Comparison of ENCODE assay signal across 9 cellular contexts in the genomic region with DNA sequence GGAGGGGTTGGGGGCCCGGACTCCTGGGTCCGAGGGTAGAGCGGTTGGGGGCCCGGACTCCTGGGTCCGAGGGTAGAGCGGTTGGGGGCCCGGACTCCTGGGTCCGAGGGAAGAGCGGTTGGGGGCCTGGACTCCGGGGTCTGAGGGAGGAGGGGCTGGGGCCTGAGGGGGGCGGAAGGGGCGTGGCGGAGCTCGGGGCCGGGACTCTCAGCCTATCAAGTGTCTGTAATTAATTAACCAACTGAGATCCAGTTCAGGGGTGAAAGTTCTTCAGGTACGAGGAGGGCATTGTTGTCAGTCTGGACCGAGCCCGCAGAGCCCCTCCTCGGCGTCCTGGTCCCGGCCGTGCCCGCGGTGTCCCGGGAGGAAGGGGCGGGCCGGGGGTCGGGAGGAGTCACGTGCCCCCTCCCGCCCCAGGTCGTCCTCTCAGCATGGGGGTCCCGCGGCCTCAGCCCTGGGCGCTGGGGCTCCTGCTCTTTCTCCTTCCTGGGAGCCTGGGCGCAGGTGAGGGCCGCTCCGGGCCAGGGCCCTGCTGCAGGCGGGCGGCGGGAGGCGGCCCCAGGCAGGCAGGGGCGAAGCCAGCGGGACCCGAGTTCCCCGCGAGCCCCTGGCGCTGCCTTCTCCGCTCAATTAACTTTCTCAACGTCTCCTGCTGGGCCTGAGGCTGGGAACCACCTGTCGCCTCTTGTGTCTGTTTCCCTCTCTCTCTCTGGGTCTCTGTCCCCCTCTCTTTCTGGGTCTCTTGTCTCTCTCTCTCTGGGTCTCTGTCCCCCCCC. TPM values are rescaled to one million over a fixed set of nuclear protein-coding genes. Genes with fewer than 3 reads are reported as not detected.
DNase-seq lines count a peak whose midpoint lies in the region; ATAC-seq, FAIRE-seq and TF ChIP-seq lines count a peak whose summit lies in the region.
"Had no signal": no experiment of that assay in that cellular context is flagged by ENCODE, and none has a peak within 500 bp of the region (broad histone marks: within the 10 kb centered on the region; RNA-seq: fewer than 3 reads in every experiment).

No MANE protein-coding gene starts in this region.

- H3K36me3 ChIP-seq in OCI-LY3 (replicated peaks; ENCODE audit: low read depth, low read length) = no peaks in the 10 kb centered on the region
- H3K36me3 ChIP-seq in HepG2 (replicated peaks in 1 of 2; ENCODE audit: control insufficient read depth in 1 of 2, insufficient read depth in 2 of 2, low read length in 2 of 2) = peaks cover 0 to 1% of the 10 kb centered on the region in 2 experiments; a peak in 2 of 5 replicates
- H3K36me3 ChIP-seq in subcutaneous abdominal adipose tissue (ENCODE audit: control insufficient read depth in 5 of 5, insufficient read depth in 5 of 5, low read length in 5 of 5) = peaks cover 0 to 3% (median 0%) of the 10 kb centered on the region in 5 donors

- intact Hi-C loops in activated CD4-positive, alpha-beta T cell treated with anti-CD3 and anti-CD28 coated beads for 36 hours (cut with DNase I, micrococcal nuclease) = loop anchor here in 1 of 2 experiments (1.0 kb wide), 1 partner anchor 14 kb away; no protein-coding TSS in a partner anchor
- intact Hi-C loops in HepG2 (cut with micrococcal nuclease; ENCODE audit: unreplicated experiment) = loop anchor here (2.0 kb wide), 1 partner anchor 160 kb away; no protein-coding TSS in a partner anchor

- peak overlapping the region; percentile 83 for H3K4me3 ChIP-seq in OCI-LY3 (ENCODE audit: low read length)
- H3K4me3 ChIP-seq in HepG2 (replicated peaks in 1 of 3; ENCODE audit: insufficient read depth in 1 of 3, low read depth in 2 of 3, low read length in 3 of 3) = peak overlapping the region; percentile 75 to 89 (median 76)
- peak overlapping the region; percentile 53 to 79 (median 69) for H3K4me3 ChIP-seq in subcutaneous abdominal adipose tissue (ENCODE audit: low read depth in 1 of 5, low read length in 5 of 5)

- H3K79me2 ChIP-seq in OCI-LY3 (ENCODE audit: low read length) (no peaks in the 10 kb centered on the region), HepG2 (ENCODE audit: insufficient read depth, low read length) (peaks cover 21% of the 10 kb centered on the region)

- peak; percentile 77 for ATAC-seq in activated CD4-positive, alpha-beta T cell treated with anti-CD3 and anti-CD28 coated beads for 36 hours
- ATAC-seq in HepG2 (peak; percentile 87), GM21360 (IDR thresholded peaks at IDR 0.05; ENCODE audit: unreplicated experiment) (no peak), HG03045 (IDR thresholded peaks at IDR 0.05; ENCODE audit: unreplicated experiment) (no peak)

- peaks cover 2% of the 10 kb centered on the region for H3K36me3 Mint-ChIP-seq in activated CD4-positive, alpha-beta T cell treated with anti-CD3 and anti-CD28 coated beads for 36 hours (ENCODE audit: low read depth)

- no peaks in the 10 kb centered on the region for H3K27me3 Mint-ChIP-seq in activated CD4-positive, alpha-beta T cell treated with anti-CD3 and anti-CD28 coated beads for 36 hours

- BruUV-seq in HepG2 (replicated peaks; lab: Mats Ljungman, UMichigan) = no TSS peak

- peak; percentile 91 to 97 for TF ChIP-seq POLR2A in HepG2 (IDR thresholded peaks at IDR 0.05; ENCODE audit: insufficient read depth in 1 of 2, low read depth in 2 of 2, low read length in 2 of 2)

- peak; percentile 57 for FAIRE-seq in HepG2 (lab: Jason Lieb, UNC)
- FAIRE-seq: colon had no signal

- DNase-seq in activated CD4-positive, alpha-beta T cell treated with anti-CD3 and anti-CD28 coated beads for 36 hours = peak; percentile 55
- no peak for DNase-seq in activated CD4-positive, alpha-beta T cell treated with anti-CD3 and anti-CD28 coated beads for 4 hours
- DNase-seq in caudate nucleus (lab: John Stamatoyannopoulos, UW) (peak in 3 of 61 donors; percentile 8 to 16 (median 13)), HepG2 (ENCODE audit: low spot score) (peak; percentile 89)

- H3K9ac ChIP-seq in OCI-LY3 (ENCODE audit: low read length) = peak overlapping the region; percentile 77
- H3K9ac ChIP-seq in HepG2 (ENCODE audit: insufficient read depth, low read depth, low read length) = peak overlapping the region; percentile 88
- peak overlapping the region in 4 of 5 donors; percentile 69 to 82 (median 76) for H3K9ac ChIP-seq in subcutaneous abdominal adipose tissue (ENCODE audit: low read length in 5 of 5)

- TF ChIP-seq EP300 in HepG2 (IDR thresholded peaks at IDR 0.05; ENCODE audit: low read depth in 2 of 2, low read length in 2 of 2) (peak in 1 of 2 experiments; percentile 11; a peak in 1 of 4 replicates), HepG2 (CRISPR knock-in tag; IDR thresholded peaks at IDR 0.05; ENCODE audit: borderline replicate concordance) (no peak)

- H3K9me3 Mint-ChIP-seq in activated CD4-positive, alpha-beta T cell treated with anti-CD3 and anti-CD28 coated beads for 36 hours (ENCODE audit: low read depth) = no peaks in the 10 kb centered on the region

- H3K27me3 ChIP-seq in OCI-LY3 (ENCODE audit: low read depth, low read length) = no peaks in the 10 kb centered on the region
- no peaks in the 10 kb centered on the region for H3K27me3 ChIP-seq in HepG2 (ENCODE audit: control insufficient read depth in 1 of 2, insufficient read depth in 2 of 2, low read length in 2 of 2)
- H3K27me3 ChIP-seq in subcutaneous abdominal adipose tissue (ENCODE audit: control insufficient read depth in 5 of 5, insufficient read depth in 4 of 5, low read length in 5 of 5) = no peaks in the 10 kb centered on the region

- H3K27ac Mint-ChIP-seq in activated CD4-positive, alpha-beta T cell treated with anti-CD3 and anti-CD28 coated beads for 36 hours = peak overlapping the region; percentile 67

- H3K9me3 ChIP-seq in OCI-LY3 (ENCODE audit: insufficient read depth, low read length) = no peaks in the 10 kb centered on the region
- H3K9me3 ChIP-seq in HepG2 (ENCODE audit: low read length) = no peaks in the 10 kb centered on the region
- H3K9me3 ChIP-seq in subcutaneous abdominal adipose tissue (ENCODE audit: control insufficient read depth in 5 of 5, low read length in 5 of 5) = no peaks in the 10 kb centered on the region

- H3K4me1 ChIP-seq in OCI-LY3 (ENCODE audit: low read length) (peaks cover 9% of the 10 kb centered on the region), HepG2 (ENCODE audit: insufficient read depth, low read length) (peaks cover 38% of the 10 kb centered on the region), subcutaneous abdominal adipose tissue (ENCODE audit: control insufficient read depth in 5 of 5, insufficient read depth in 5 of 5, low read length in 5 of 5) (peaks cover 2 to 63% (median 58%) of the 10 kb centered on the region in 5 donors)

- POLR2A ChIA-PET in activated CD4-positive, alpha-beta T cell treated with anti-CD3 and anti-CD28 coated beads for 36 hours (lab: Charles Lee) = no interaction called here
- POLR2A ChIA-PET in HepG2 (lab: Yijun Ruan, JAX) = interaction anchor here (0.6 to 2.7 kb wide), 33 partner anchors 9 to 164 kb away, joined by 3 to 29 read pairs (median 4); partner anchors contain the start of genes ALDH16A1, NOSIP, PIH1D1 and PRMT1

- CTCF ChIA-PET in activated CD4-positive, alpha-beta T cell treated with anti-CD3 and anti-CD28 coated beads for 36 hours (lab: Charles Lee) = interaction anchor here (0.6 to 5.4 kb wide), 3 partner anchors 14 to 56 kb away, joined by 3 to 23 read pairs (median 3); partner anchors contain the start of gene RCN3
- CTCF ChIA-PET in HepG2 (lab: Yijun Ruan, JAX; ENCODE audit: low intra/inter-chr PET ratio, low total read pairs) = interaction anchor here (0.6 kb wide), 1 partner anchor 52 kb away, joined by 3 read pairs; no protein-coding TSS in a partner anchor

- H3K4me2 ChIP-seq in OCI-LY3 (ENCODE audit: low read length) (peak overlapping the region; percentile 83), HepG2 (ENCODE audit: low read depth, low read length) (peak overlapping the region; percentile 79)

- WGBS in HepG2 (ENCODE audit: low lambda C conversion rate) = 1% methylated on average over 22 of the region's 50 CpGs

- H4K20me1 ChIP-seq in OCI-LY3 (ENCODE audit: insufficient read depth, low read length) (no peaks in the 10 kb centered on the region), HepG2 (ENCODE audit: insufficient read depth, low read length) (no peaks in the 10 kb centered on the region)

- TF ChIP-seq CTCF in OCI-LY3 (IDR thresholded peaks at IDR 0.05; ENCODE audit: low read depth, low read length) (no peak), HepG2 (CRISPR knock-in tag; IDR thresholded peaks at IDR 0.05) (no peak)

- in situ Hi-C loops in HepG2 (cut with HindIII; ENCODE audit: extremely low pct_ligation_motif_present, low pct_unique_long_range_greater_than_20kb) = no loop called here

- H3K4me3 Mint-ChIP-seq in activated CD4-positive, alpha-beta T cell treated with anti-CD3 and anti-CD28 coated beads for 36 hours = peak overlapping the region; percentile 76

- H3K27ac ChIP-seq in OCI-LY3 (ENCODE audit: low read length) (no peak overlapping the region), caudate nucleus (ENCODE audit: low read depth, low read length) (peak overlapping the region; percentile 67), HepG2 (ENCODE audit: extremely low read length, insufficient read depth, low read length) (peak overlapping the region; percentile 89), subcutaneous abdominal adipose tissue (ENCODE audit: low read depth, low read length) (peak overlapping the region; percentile 90)

- H3K4me1 Mint-ChIP-seq in activated CD4-positive, alpha-beta T cell treated with anti-CD3 and anti-CD28 coated beads for 36 hours = peaks cover 36% of the 10 kb centered on the region

- peak overlapping the region; percentile 91 for H2AFZ ChIP-seq in OCI-LY3 (ENCODE audit: low read depth, low read length)
- H2AFZ ChIP-seq in HepG2 (ENCODE audit: low read length) = no peak overlapping the region

- 0 out of 2 replicates have a peak, but pooled peaks have one; percentile 20 for TF ChIP-seq RAD21 in HepG2 (CRISPR knock-in tag; IDR thresholded peaks at IDR 0.05)

RNA-seq across cellular contexts. Expression of gene FCGRT, which starts 0.7 kb away (rescaled TPM):
- 10 to 100 TPM; 16.3 to 18.1 TPM for total RNA-seq in activated CD4-positive, alpha-beta T cell treated with anti-CD3 and anti-CD28 coated beads for 36 hours
- total RNA-seq in HepG2 (2016; rRNA removed; fragmentation: Illumina TruSeq; extraction: Trizol) = 124 and 225 TPM in 2 replicates
- 222 and 258 TPM in 2 replicates for total RNA-seq in HepG2 (2016; cell fraction: cytosol; rRNA removed; fragmentation: Illumina TruSeq; extraction: Trizol; ENCODE audit: low read depth)
- total RNA-seq in HepG2 (2016; cell fraction: insoluble cytoplasmic fraction; rRNA removed; fragmentation: Illumina TruSeq; extraction: Trizol) = 102 and 228 TPM in 2 replicates
- total RNA-seq in HepG2 (2016; cell fraction: membrane; rRNA removed; fragmentation: Illumina TruSeq; extraction: Trizol) = 261 and 289 TPM in 2 replicates
- total RNA-seq in HepG2 (2016; cell fraction: nucleus; rRNA removed; fragmentation: Illumina TruSeq; extraction: Trizol) = 141 and 165 TPM in 2 replicates
- polyA plus RNA-seq in HepG2 (2011; rRNA removed) = 121 and 149 TPM in 2 replicates
- polyA plus RNA-seq in HepG2 (2011; cell fraction: cytosol; rRNA removed) = 105 and 151 TPM in 2 replicates
- polyA plus RNA-seq in HepG2 (2011; cell fraction: nucleus; rRNA removed) = 256 and 257 TPM in 2 replicates
- 143 and 177 TPM in 2 replicates for polyA plus RNA-seq in HepG2 (2012)
- 245 and 266 TPM in 2 replicates for polyA plus RNA-seq in HepG2 (2016; cell fraction: cytosol; fragmentation: Illumina TruSeq; extraction: Trizol; ENCODE audit: low read depth)
- polyA plus RNA-seq in HepG2 (2016; cell fraction: insoluble cytoplasmic fraction; fragmentation: Illumina TruSeq; extraction: Trizol; ENCODE audit: low read depth) = 107 and 130 TPM in 2 replicates
- 257 and 263 TPM in 2 replicates for polyA plus RNA-seq in HepG2 (2016; cell fraction: membrane; fragmentation: Illumina TruSeq; extraction: Trizol; ENCODE audit: low read depth)
- 289 and 295 TPM in 2 replicates for polyA plus RNA-seq in HepG2 (2016; cell fraction: nucleus; fragmentation: Illumina TruSeq; extraction: Trizol; ENCODE audit: insufficient read depth, low read depth)
- polyA minus RNA-seq in HepG2 (2011; rRNA and poly(A)+ RNA removed; ENCODE audit: low replicate concordance) = 0.65 and 115 TPM in 2 replicates
- polyA minus RNA-seq in HepG2 (2011; cell fraction: cytosol; rRNA and poly(A)+ RNA removed) = 72.8 and 82.9 TPM in 2 replicates
- polyA minus RNA-seq in HepG2 (2011; cell fraction: nucleus; rRNA and poly(A)+ RNA removed) = 27.6 and 29.2 TPM in 2 replicates

RNA-seq across cellular contexts. Expression of gene RCN3, which starts 14.6 kb away (rescaled TPM):
- total RNA-seq in activated CD4-positive, alpha-beta T cell treated with anti-CD3 and anti-CD28 coated beads for 36 hours = 10 to 100 TPM; 10.9 to 13.5 TPM
- total RNA-seq in HepG2 (2016; rRNA removed; fragmentation: Illumina TruSeq; extraction: Trizol) = 1.7 and 10.1 TPM in 2 replicates
- 2.9 TPM in 2 replicates for total RNA-seq in HepG2 (2016; cell fraction: cytosol; rRNA removed; fragmentation: Illumina TruSeq; extraction: Trizol; ENCODE audit: low read depth)
- total RNA-seq in HepG2 (2016; cell fraction: insoluble cytoplasmic fraction; rRNA removed; fragmentation: Illumina TruSeq; extraction: Trizol) = 2.5 and 10.4 TPM in 2 replicates
- 3.9 and 4.3 TPM in 2 replicates for total RNA-seq in HepG2 (2016; cell fraction: membrane; rRNA removed; fragmentation: Illumina TruSeq; extraction: Trizol)
- total RNA-seq in HepG2 (2016; cell fraction: nucleus; rRNA removed; fragmentation: Illumina TruSeq; extraction: Trizol) = 12.9 and 16.5 TPM in 2 replicates
- 3.0 and 3.3 TPM in 2 replicates for polyA plus RNA-seq in HepG2 (2011; rRNA removed)
- 0.79 and 1.6 TPM in 2 replicates for polyA plus RNA-seq in HepG2 (2011; cell fraction: cytosol; rRNA removed)
- 33.2 and 45.9 TPM in 2 replicates for polyA plus RNA-seq in HepG2 (2011; cell fraction: nucleus; rRNA removed)
- polyA plus RNA-seq in HepG2 (2012) = 4.9 and 5.2 TPM in 2 replicates
- polyA plus RNA-seq in HepG2 (2016; cell fraction: cytosol; fragmentation: Illumina TruSeq; extraction: Trizol; ENCODE audit: low read depth) = 4.8 and 4.9 TPM in 2 replicates
- 3.3 and 3.5 TPM in 2 replicates for polyA plus RNA-seq in HepG2 (2016; cell fraction: insoluble cytoplasmic fraction; fragmentation: Illumina TruSeq; extraction: Trizol; ENCODE audit: low read depth)
- 4.3 and 6.1 TPM in 2 replicates for polyA plus RNA-seq in HepG2 (2016; cell fraction: membrane; fragmentation: Illumina TruSeq; extraction: Trizol; ENCODE audit: low read depth)
- 61.4 and 74.8 TPM in 2 replicates for polyA plus RNA-seq in HepG2 (2016; cell fraction: nucleus; fragmentation: Illumina TruSeq; extraction: Trizol; ENCODE audit: insufficient read depth, low read depth)
- polyA minus RNA-seq in HepG2 (2011; rRNA and poly(A)+ RNA removed; ENCODE audit: low replicate concordance) = 0.14 and 0.50 TPM in 2 replicates
- polyA minus RNA-seq in HepG2 (2011; cell fraction: cytosol; rRNA and poly(A)+ RNA removed) = not detected in 2 replicates
- polyA minus RNA-seq in HepG2 (2011; cell fraction: nucleus; rRNA and poly(A)+ RNA removed) = 3.1 and 4.0 TPM in 2 replicates

RNA-seq across cellular contexts. Expression of gene RPS11, which starts 16.9 kb away (rescaled TPM):
- 1,000 to 10,000 TPM; 2,778 to 3,370 TPM for total RNA-seq in activated CD4-positive, alpha-beta T cell treated with anti-CD3 and anti-CD28 coated beads for 36 hours
- total RNA-seq in HepG2 (2016; rRNA removed; fragmentation: Illumina TruSeq; extraction: Trizol) = 2,345 and 2,734 TPM in 2 replicates
- 3,922 and 3,962 TPM in 2 replicates for total RNA-seq in HepG2 (2016; cell fraction: cytosol; rRNA removed; fragmentation: Illumina TruSeq; extraction: Trizol; ENCODE audit: low read depth)
- 2,320 and 2,893 TPM in 2 replicates for total RNA-seq in HepG2 (2016; cell fraction: insoluble cytoplasmic fraction; rRNA removed; fragmentation: Illumina TruSeq; extraction: Trizol)
- total RNA-seq in HepG2 (2016; cell fraction: membrane; rRNA removed; fragmentation: Illumina TruSeq; extraction: Trizol) = 5,292 and 5,634 TPM in 2 replicates
- total RNA-seq in HepG2 (2016; cell fraction: nucleus; rRNA removed; fragmentation: Illumina TruSeq; extraction: Trizol) = 817 and 896 TPM in 2 replicates
- 2,839 and 2,896 TPM in 2 replicates for polyA plus RNA-seq in HepG2 (2011; rRNA removed)
- 6,087 and 6,094 TPM in 2 replicates for polyA plus RNA-seq in HepG2 (2011; cell fraction: cytosol; rRNA removed)
- 1,822 and 1,919 TPM in 2 replicates for polyA plus RNA-seq in HepG2 (2011; cell fraction: nucleus; rRNA removed)
- polyA plus RNA-seq in HepG2 (2012) = 3,444 and 3,595 TPM in 2 replicates
- 4,821 and 5,462 TPM in 2 replicates for polyA plus RNA-seq in HepG2 (2016; cell fraction: cytosol; fragmentation: Illumina TruSeq; extraction: Trizol; ENCODE audit: low read depth)
- polyA plus RNA-seq in HepG2 (2016; cell fraction: insoluble cytoplasmic fraction; fragmentation: Illumina TruSeq; extraction: Trizol; ENCODE audit: low read depth) = 3,269 and 3,282 TPM in 2 replicates
- polyA plus RNA-seq in HepG2 (2016; cell fraction: membrane; fragmentation: Illumina TruSeq; extraction: Trizol; ENCODE audit: low read depth) = 6,240 and 6,461 TPM in 2 replicates
- 1,822 and 1,918 TPM in 2 replicates for polyA plus RNA-seq in HepG2 (2016; cell fraction: nucleus; fragmentation: Illumina TruSeq; extraction: Trizol; ENCODE audit: insufficient read depth, low read depth)
- 1,415 and 1,765 TPM in 2 replicates for polyA minus RNA-seq in HepG2 (2011; rRNA and poly(A)+ RNA removed; ENCODE audit: low replicate concordance)
- polyA minus RNA-seq in HepG2 (2011; cell fraction: cytosol; rRNA and poly(A)+ RNA removed) = 470 and 550 TPM in 2 replicates
- 202 and 266 TPM in 2 replicates for polyA minus RNA-seq in HepG2 (2011; cell fraction: nucleus; rRNA and poly(A)+ RNA removed)

RNA-seq across cellular contexts. Expression of gene RPL13A, which starts 25.8 kb away (rescaled TPM):
- total RNA-seq in activated CD4-positive, alpha-beta T cell treated with anti-CD3 and anti-CD28 coated beads for 36 hours = 1,000 to 10,000 TPM; 3,861 to 3,967 TPM
- total RNA-seq in HepG2 (2016; rRNA removed; fragmentation: Illumina TruSeq; extraction: Trizol) = 2,601 and 3,137 TPM in 2 replicates
- 4,258 and 4,636 TPM in 2 replicates for total RNA-seq in HepG2 (2016; cell fraction: cytosol; rRNA removed; fragmentation: Illumina TruSeq; extraction: Trizol; ENCODE audit: low read depth)
- total RNA-seq in HepG2 (2016; cell fraction: insoluble cytoplasmic fraction; rRNA removed; fragmentation: Illumina TruSeq; extraction: Trizol) = 2,656 and 3,295 TPM in 2 replicates
- total RNA-seq in HepG2 (2016; cell fraction: membrane; rRNA removed; fragmentation: Illumina TruSeq; extraction: Trizol) = 7,013 and 7,095 TPM in 2 replicates
- total RNA-seq in HepG2 (2016; cell fraction: nucleus; rRNA removed; fragmentation: Illumina TruSeq; extraction: Trizol) = 1,096 and 1,183 TPM in 2 replicates
- 3,407 and 3,954 TPM in 2 replicates for polyA plus RNA-seq in HepG2 (2011; rRNA removed)
- polyA plus RNA-seq in HepG2 (2011; cell fraction: cytosol; rRNA removed) = 2,986 and 5,309 TPM in 2 replicates
- 2,708 and 2,782 TPM in 2 replicates for polyA plus RNA-seq in HepG2 (2011; cell fraction: nucleus; rRNA removed)
- polyA plus RNA-seq in HepG2 (2012) = 2,954 and 4,264 TPM in 2 replicates
- polyA plus RNA-seq in HepG2 (2016; cell fraction: cytosol; fragmentation: Illumina TruSeq; extraction: Trizol; ENCODE audit: low read depth) = 5,376 and 5,987 TPM in 2 replicates
- polyA plus RNA-seq in HepG2 (2016; cell fraction: insoluble cytoplasmic fraction; fragmentation: Illumina TruSeq; extraction: Trizol; ENCODE audit: low read depth) = 3,762 and 3,802 TPM in 2 replicates
- polyA plus RNA-seq in HepG2 (2016; cell fraction: membrane; fragmentation: Illumina TruSeq; extraction: Trizol; ENCODE audit: low read depth) = 7,707 and 8,057 TPM in 2 replicates
- polyA plus RNA-seq in HepG2 (2016; cell fraction: nucleus; fragmentation: Illumina TruSeq; extraction: Trizol; ENCODE audit: insufficient read depth, low read depth) = 2,294 and 2,333 TPM in 2 replicates
- polyA minus RNA-seq in HepG2 (2011; rRNA and poly(A)+ RNA removed; ENCODE audit: low replicate concordance) = 2,394 and 2,613 TPM in 2 replicates
- 898 and 937 TPM in 2 replicates for polyA minus RNA-seq in HepG2 (2011; cell fraction: cytosol; rRNA and poly(A)+ RNA removed)
- 1,540 and 1,647 TPM in 2 replicates for polyA minus RNA-seq in HepG2 (2011; cell fraction: nucleus; rRNA and poly(A)+ RNA removed)

RNA-seq across cellular contexts. Expression of gene FLT3LG, which starts 39.1 kb away (rescaled TPM):
- 10 to 100 TPM; 38.6 to 43.2 TPM for total RNA-seq in activated CD4-positive, alpha-beta T cell treated with anti-CD3 and anti-CD28 coated beads for 36 hours
- total RNA-seq in HepG2 (2016; rRNA removed; fragmentation: Illumina TruSeq; extraction: Trizol) = 0.58 and 1.5 TPM in 2 replicates
- 2.3 and 2.9 TPM in 2 replicates for total RNA-seq in HepG2 (2016; cell fraction: cytosol; rRNA removed; fragmentation: Illumina TruSeq; extraction: Trizol; ENCODE audit: low read depth)
- 0.67 and 1.4 TPM in 2 replicates for total RNA-seq in HepG2 (2016; cell fraction: insoluble cytoplasmic fraction; rRNA removed; fragmentation: Illumina TruSeq; extraction: Trizol)
- 2.2 and 2.3 TPM in 2 replicates for total RNA-seq in HepG2 (2016; cell fraction: membrane; rRNA removed; fragmentation: Illumina TruSeq; extraction: Trizol)
- total RNA-seq in HepG2 (2016; cell fraction: nucleus; rRNA removed; fragmentation: Illumina TruSeq; extraction: Trizol) = 1.3 and 2.9 TPM in 2 replicates
- 2.6 and 3.0 TPM in 2 replicates for polyA plus RNA-seq in HepG2 (2011; rRNA removed)
- 1.1 and 1.7 TPM in 2 replicates for polyA plus RNA-seq in HepG2 (2011; cell fraction: cytosol; rRNA removed)
- polyA plus RNA-seq in HepG2 (2011; cell fraction: nucleus; rRNA removed) = 5.2 and 6.9 TPM in 2 replicates
- 2.0 and 4.6 TPM in 2 replicates for polyA plus RNA-seq in HepG2 (2012)
- polyA plus RNA-seq in HepG2 (2016; cell fraction: cytosol; fragmentation: Illumina TruSeq; extraction: Trizol; ENCODE audit: low read depth) = 4.2 and 4.4 TPM in 2 replicates
- polyA plus RNA-seq in HepG2 (2016; cell fraction: insoluble cytoplasmic fraction; fragmentation: Illumina TruSeq; extraction: Trizol; ENCODE audit: low read depth) = 2.3 and 2.4 TPM in 2 replicates
- 2.5 and 3.6 TPM in 2 replicates for polyA plus RNA-seq in HepG2 (2016; cell fraction: membrane; fragmentation: Illumina TruSeq; extraction: Trizol; ENCODE audit: low read depth)
- polyA plus RNA-seq in HepG2 (2016; cell fraction: nucleus; fragmentation: Illumina TruSeq; extraction: Trizol; ENCODE audit: insufficient read depth, low read depth) = 7.4 and 8.8 TPM in 2 replicates
- 1.2 and 1.7 TPM in 2 replicates for polyA minus RNA-seq in HepG2 (2011; rRNA and poly(A)+ RNA removed; ENCODE audit: low replicate concordance)
- polyA minus RNA-seq in HepG2 (2011; cell fraction: cytosol; rRNA and poly(A)+ RNA removed) = 0.79 and 2.5 TPM in 2 replicates
- polyA minus RNA-seq in HepG2 (2011; cell fraction: nucleus; rRNA and poly(A)+ RNA removed) = 0.90 and 1.1 TPM in 2 replicates

Comparison
In these comparisons a context has a peak if more than half of its experiments do, and no peak if none do; other contexts are left out.
1. DNase-seq: peak in activated CD4-positive, alpha-beta T cell treated with anti-CD3 and anti-CD28 coated beads for 36 hours (single experiment) and HepG2 (single experiment); none in activated CD4-positive, alpha-beta T cell treated with anti-CD3 and anti-CD28 coated beads for 4 hours (0 of 2).
2. ATAC-seq: peak in activated CD4-positive, alpha-beta T cell treated with anti-CD3 and anti-CD28 coated beads for 36 hours (single experiment) and HepG2 (single experiment); none in GM21360 (single experiment) and HG03045 (single experiment).
3. RNA of gene FCGRT, which starts 0.7 kb away (total RNA-seq): 102 to 289 TPM in HepG2; 16.3 to 18.1 TPM in activated CD4-positive, alpha-beta T cell treated with anti-CD3 and anti-CD28 coated beads for 36 hours; every median in the first group is over 4 times any median in the second.
4. Peak in every context shown above with its lines, with median percentiles within 50 percentile points of each other: H3K4me3 ChIP-seq and H3K9ac ChIP-seq.